ENCODE assay signal across 1 cellular context in genomic region chr17:41688641-41689496, GRCh38.
TF ChIP-seq lines count a peak whose summit lies in the region.

EIF1 (plus strand) TSS chr17:41688885; CDS start chr17:41689039, 154 bp downstream.

TF ChIP-seq in HepG2, 621 proteins besides CTCF, POLR2A, EP300 and RAD21 (continued from another document and continues in another):
- TF ChIP-seq ZNF503 (CRISPR knock-in tag; IDR thresholded peaks at IDR 0.05), result no peak
- TF ChIP-seq SMC3 (IDR thresholded peaks at IDR 0.05; ENCODE audit: low read length), result peak; percentile 46; the same call in 1 of the 2 replicates
- TF ChIP-seq CHD2 (IDR thresholded peaks at IDR 0.05; ENCODE audit: low read depth, low read length), result peak; percentile 54; the same call in 1 of the 2 replicates
- no peak for TF ChIP-seq ZBTB10 (CRISPR knock-in tag; IDR thresholded peaks at IDR 0.05; ENCODE audit: borderline replicate concordance)
- TF ChIP-seq ZNF558 (CRISPR knock-in tag; IDR thresholded peaks at IDR 0.05; ENCODE audit: borderline replicate concordance), result peak; percentile 99
- TF ChIP-seq ZNF747 (CRISPR knock-in tag; IDR thresholded peaks at IDR 0.05; ENCODE audit: borderline replicate concordance), result peak; percentile 92
- TF ChIP-seq ZNF784 (CRISPR knock-in tag; IDR thresholded peaks at IDR 0.05; ENCODE audit: borderline replicate concordance), result peak; percentile 84
- TF ChIP-seq ZNF512 (CRISPR knock-in tag; IDR thresholded peaks at IDR 0.05), result peak; percentile 90
- TF ChIP-seq FUBP1 (CRISPR knock-in tag; IDR thresholded peaks at IDR 0.05; ENCODE audit: borderline replicate concordance), result no peak
- TF ChIP-seq FOSL2 (CRISPR knock-in tag; IDR thresholded peaks at IDR 0.05), result peak; percentile 77
- no peak for TF ChIP-seq ZNF496 (CRISPR knock-in tag; IDR thresholded peaks at IDR 0.05; ENCODE audit: insufficient replicate concordance)
- TF ChIP-seq FOXP1 (IDR thresholded peaks at IDR 0.05), result no peak
- 0 out of 2 replicates have a peak, but pooled peaks have one; percentile 13 for TF ChIP-seq FOXP1 (CRISPR knock-in tag; IDR thresholded peaks at IDR 0.05)
- no peak for TF ChIP-seq PREB (CRISPR knock-in tag; IDR thresholded peaks at IDR 0.05)
- TF ChIP-seq HOXD1 (CRISPR knock-in tag; IDR thresholded peaks at IDR 0.05), result no peak
- peak; percentile 64; the same call in 1 of the 2 replicates for TF ChIP-seq SAFB2 (CRISPR knock-in tag; IDR thresholded peaks at IDR 0.05; ENCODE audit: borderline replicate concordance, low read depth)
- 0 out of 2 replicates have a peak, but pooled peaks have one; percentile 78 for TF ChIP-seq MTA3 (CRISPR knock-in tag; IDR thresholded peaks at IDR 0.05)
- peak; percentile 66; the same call in 1 of the 2 replicates for TF ChIP-seq TFDP1 (CRISPR knock-in tag; IDR thresholded peaks at IDR 0.05; ENCODE audit: borderline replicate concordance)
- TF ChIP-seq NKX3-1 (CRISPR knock-in tag; IDR thresholded peaks at IDR 0.05), result peak; percentile 79; the same call in 1 of the 2 replicates
- peak; percentile 98 for TF ChIP-seq ZNF879 (CRISPR knock-in tag; IDR thresholded peaks at IDR 0.05)
- TF ChIP-seq ZNF556 (CRISPR knock-in tag; IDR thresholded peaks at IDR 0.05; ENCODE audit: borderline replicate concordance), result peak; percentile 95
- peak; percentile 12; the same call in 1 of the 2 replicates for TF ChIP-seq TRAFD1 (CRISPR knock-in tag; IDR thresholded peaks at IDR 0.05; ENCODE audit: borderline replicate concordance)
- TF ChIP-seq ZFY (CRISPR knock-in tag; IDR thresholded peaks at IDR 0.05), result peak; percentile 99
- no peak; the same call in 1 of the 2 replicates for TF ChIP-seq ZNF335 (CRISPR knock-in tag; IDR thresholded peaks at IDR 0.05)
- TF ChIP-seq HHEX (CRISPR knock-in tag; IDR thresholded peaks at IDR 0.05), result no peak; the same call in 1 of the 2 replicates
- TF ChIP-seq ZNF12 (CRISPR knock-in tag; IDR thresholded peaks at IDR 0.05), result no peak
- TF ChIP-seq ZC3H13 (CRISPR knock-in tag; IDR thresholded peaks at IDR 0.05), result peak; percentile 95
- TF ChIP-seq TRIM24 (CRISPR knock-in tag; IDR thresholded peaks at IDR 0.05), result no peak
- peak; percentile 77 for TF ChIP-seq THRA (CRISPR knock-in tag; IDR thresholded peaks at IDR 0.05; ENCODE audit: borderline replicate concordance)
- TF ChIP-seq ZNF20 (CRISPR knock-in tag; IDR thresholded peaks at IDR 0.05), result peak; percentile 91; the same call in 1 of the 2 replicates
- TF ChIP-seq ZNF83 (CRISPR knock-in tag; IDR thresholded peaks at IDR 0.05; ENCODE audit: borderline replicate concordance), result peak; percentile 92; the same call in 1 of the 2 replicates
- 0 out of 2 replicates have a peak, but pooled peaks have one; percentile 82 for TF ChIP-seq ATF6 (CRISPR knock-in tag; conservative IDR thresholded peaks at IDR 0.05)
- peak; percentile 77 for TF ChIP-seq PAXIP1 (CRISPR knock-in tag; conservative IDR thresholded peaks at IDR 0.05)
- TF ChIP-seq ZNF7 (CRISPR knock-in tag; IDR thresholded peaks at IDR 0.05), result no peak
